ENCODE assay signal across 6 cellular contexts in the genomic region with DNA sequence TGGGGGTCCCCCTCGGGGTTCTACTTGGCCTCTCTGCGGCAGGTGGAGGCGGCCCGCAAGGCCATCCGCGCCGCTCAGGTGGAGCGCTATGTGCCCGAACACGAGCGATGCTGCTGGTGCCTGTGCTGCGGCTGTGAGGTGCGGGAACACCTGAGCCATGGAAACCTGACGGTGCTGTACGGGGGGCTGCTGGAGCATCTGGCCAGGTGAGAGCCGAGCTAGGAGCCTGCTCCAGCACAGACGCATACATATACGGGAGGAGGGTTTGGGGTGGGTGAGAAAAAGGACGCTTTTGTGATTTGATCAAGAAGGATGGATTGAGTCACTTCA. TPM values are rescaled to one million over a fixed set of nuclear protein-coding genes. Genes with fewer than 3 reads are reported as not detected.
DNase-seq lines count a peak whose midpoint lies in the region; ATAC-seq and TF ChIP-seq lines count a peak whose summit lies in the region.

No MANE protein-coding gene starts in this region.

- peaks cover 48% of the 10 kb centered on the region for H3K36me3 ChIP-seq in BLaER1

- H3K4me3 ChIP-seq in BLaER1, result peak overlapping the region; percentile 86
- H3K4me3 ChIP-seq in dorsolateral prefrontal cortex, result peak overlapping the region; percentile 64 to 100 (median 95)
- H3K4me3 ChIP-seq in retinal pigment epithelial cell (ENCODE audit: low read length), result peak overlapping the region; percentile 90

- H3K27ac ChIP-seq in BLaER1, result peak overlapping the region; percentile 65
- peak overlapping the region in 58 of 59 donors; percentile 4 to 93 (median 82) for H3K27ac ChIP-seq in dorsolateral prefrontal cortex

- peak in 2 of 10 donors; percentile 22 to 24 for DNase-seq in dorsolateral prefrontal cortex
- no peak for DNase-seq in retinal pigment epithelial cell (ENCODE audit: low read depth)
- no peak for DNase-seq in stimulated activated CD4-positive, alpha-beta T cell treated with anti-CD3 and anti-CD28 coated beads, Interleukin-12 subunit alpha, Interleukin-12 subunit beta, amount 100 ng/mL, for 4 hours

- no peaks in the 10 kb centered on the region for H3K27me3 ChIP-seq in BLaER1
- no peaks in the 10 kb centered on the region for H3K27me3 ChIP-seq in dorsolateral prefrontal cortex

- intact Hi-C loops in dorsolateral prefrontal cortex (cut with DNase I), result loop anchor here (1.0 to 5.0 kb wide), 2 partner anchors 20 to 59 kb away; a partner anchor contains a TSS

- peak overlapping the region; percentile 91 for H3K4me2 ChIP-seq in BLaER1

- peaks cover 27% of the 10 kb centered on the region for H3K4me1 ChIP-seq in BLaER1

- TF ChIP-seq CTCF in dorsolateral prefrontal cortex (IDR thresholded peaks at IDR 0.05 in 54 of 56, conservative IDR thresholded peaks at IDR 0.05 in 2 of 56; ENCODE audit: low read depth in 1 of 56, partially characterized antibody in 56 of 56) (no peak), retinal pigment epithelial cell (conservative IDR thresholded peaks at IDR 0.05; ENCODE audit: low read depth, low read length) (no peak)

- no peaks in the 10 kb centered on the region for H4K20me1 ChIP-seq in BLaER1

- H3K9me3 ChIP-seq in BLaER1, result no peaks in the 10 kb centered on the region

- peak overlapping the region; percentile 87 for H3K9ac ChIP-seq in BLaER1

- ATAC-seq in HG03354 (IDR thresholded peaks at IDR 0.05; ENCODE audit: poor library complexity, severe bottlenecking, unreplicated experiment) (peak; percentile 10), GM18907 (IDR thresholded peaks at IDR 0.05; ENCODE audit: unreplicated experiment) (no peak)

RNA-seq across cellular contexts. Expression of a gene that starts 0.4 kb away (rescaled TPM):
- 100 to 1,000 TPM in 1 of 120 experiments, 10 to 100 TPM in 119; 37.7 to 109 (median 64.9) TPM for total RNA-seq in dorsolateral prefrontal cortex

RNA-seq across cellular contexts. Expression of a gene that starts 19.8 kb away (rescaled TPM):
- 100 to 1,000 TPM; 267 to 575 (median 429) TPM for total RNA-seq in dorsolateral prefrontal cortex

RNA-seq across cellular contexts. Expression of a gene that starts 20.2 kb away (rescaled TPM):
- 10 to 100 TPM; 29.3 to 71.5 (median 49.7) TPM for total RNA-seq in dorsolateral prefrontal cortex

RNA-seq across cellular contexts. Expression of a gene that starts 26.8 kb away (rescaled TPM):
- under 1 TPM in 1 of 120 experiments, not detected in 119; 0.44 TPM for total RNA-seq in dorsolateral prefrontal cortex

RNA-seq across cellular contexts. Expression of a gene that starts 32.3 kb away (rescaled TPM):
- 10 to 100 TPM in 100 of 120 experiments, 1 to 10 TPM in 20; 6.9 to 20.8 (median 12.6) TPM for total RNA-seq in dorsolateral prefrontal cortex
